10 cellular contexts compared by ENCODE assay signal in the genomic region with DNA sequence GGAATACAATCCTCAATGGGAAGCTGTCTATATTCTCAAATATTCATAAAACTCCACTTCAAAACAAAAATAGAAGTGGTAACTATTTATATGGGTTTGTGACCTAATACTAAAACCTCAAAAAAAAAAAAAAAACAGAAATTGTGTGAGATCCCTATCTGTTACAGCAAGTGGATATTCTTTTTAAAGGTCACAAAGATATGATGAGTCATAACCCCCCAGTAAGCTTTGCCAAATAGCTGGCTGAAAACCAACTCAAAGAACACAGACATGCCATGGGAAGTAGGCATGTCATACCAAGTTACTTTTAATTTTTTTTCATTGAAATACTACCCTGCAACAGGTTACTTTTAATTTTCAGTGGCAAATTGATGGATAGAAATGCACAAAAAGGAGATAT.
DNase-seq lines count a peak whose midpoint lies in the region; ATAC-seq, FAIRE-seq and TF ChIP-seq lines count a peak whose summit lies in the region.
"Had no signal": no experiment of that assay in that cellular context is flagged by ENCODE, and none has a peak within 500 bp of the region (broad histone marks: within the 10 kb centered on the region; RNA-seq: fewer than 3 reads in every experiment).

No MANE protein-coding gene starts in this region.

- no peak overlapping the region for H2AFZ ChIP-seq in endothelial cell of umbilical vein (ENCODE audit: low read depth, low read length)

- no peak overlapping the region for H3K4me2 ChIP-seq in endothelial cell of umbilical vein (ENCODE audit: insufficient read depth, low read length)

- TF ChIP-seq CTCF in endothelial cell of umbilical vein (IDR thresholded peaks at IDR 0.05; ENCODE audit: extremely low read depth in 1 of 2, insufficient read depth in 1 of 2, low read depth in 1 of 2, low read length in 2 of 2) (no peak), kidney (IDR thresholded peaks at IDR 0.05; ENCODE audit: borderline replicate concordance, extremely low read depth, insufficient read depth) (no peak)

- ATAC-seq in activated T-cell treated with anti-CD3 and anti-CD28 coated beads, Interleukin-2, amount 50 U/mL, for 72 hours (replicated peaks in 1 of 2): peak; percentile 69 to 77
- peak; percentile 83 for ATAC-seq in stimulated activated naive CD8-positive, alpha-beta T cell treated with anti-CD3 and anti-CD28 coated beads, Interleukin-15, amount 100 ng/mL, for 72 hours

- no peaks in the 10 kb centered on the region for H3K27me3 ChIP-seq in endothelial cell of umbilical vein (ENCODE audit: control insufficient read depth in 2 of 2, insufficient read depth in 2 of 2, low read length in 2 of 2)

- peak overlapping the region; percentile 40 to 80 for H3K4me3 Mint-ChIP-seq in activated T-cell treated with anti-CD3 and anti-CD28 coated beads, Interleukin-2, amount 50 U/mL, for 72 hours
- peak overlapping the region; percentile 59 to 72 for H3K4me3 Mint-ChIP-seq in stimulated activated naive CD8-positive, alpha-beta T cell treated with anti-CD3 and anti-CD28 coated beads, Interleukin-15, amount 100 ng/mL, for 72 hours

- POLR2A ChIA-PET in endothelial cell of umbilical vein (lab: Charles Lee): no interaction called here

- no peak for FAIRE-seq in endothelial cell of umbilical vein (lab: Jason Lieb, UNC)
- no peak for FAIRE-seq in kidney (lab: Jason Lieb, UNC)

- H3K4me3 ChIP-seq in endothelial cell of umbilical vein (replicated peaks in 1 of 3; ENCODE audit: insufficient read depth in 1 of 3, low read depth in 1 of 3, low read length in 3 of 3): no peak overlapping the region
- H3K4me3 ChIP-seq in kidney (ENCODE audit: low read length in 2 of 2): no peak overlapping the region

- no peaks in the 10 kb centered on the region for H3K27me3 Mint-ChIP-seq in activated T-cell treated with anti-CD3 and anti-CD28 coated beads, Interleukin-2, amount 50 U/mL, for 72 hours (ENCODE audit: low read depth)
- H3K27me3 Mint-ChIP-seq in stimulated activated naive CD8-positive, alpha-beta T cell treated with anti-CD3 and anti-CD28 coated beads, Interleukin-15, amount 100 ng/mL, for 72 hours: no peaks in the 10 kb centered on the region

- CTCF ChIA-PET in endothelial cell of umbilical vein (lab: Charles Lee): no interaction called here

- TF ChIP-seq POLR2A in endothelial cell of umbilical vein (IDR thresholded peaks at IDR 0.05; ENCODE audit: low read depth, low read length): no peak

- H3K9me3 ChIP-seq in endothelial cell of umbilical vein (replicated peaks; ENCODE audit: control insufficient read depth, insufficient read depth, low read length): no peaks in the 10 kb centered on the region
- H3K9me3 ChIP-seq in kidney (ENCODE audit: control insufficient read depth in 1 of 2, low read length in 2 of 2): no peaks in the 10 kb centered on the region

- H4K20me1 ChIP-seq in endothelial cell of umbilical vein (replicated peaks; ENCODE audit: control insufficient read depth, extremely low read depth, insufficient read depth, low read length): no peaks in the 10 kb centered on the region

- H3K36me3 ChIP-seq in endothelial cell of umbilical vein (ENCODE audit: control insufficient read depth in 2 of 2, extremely low read depth in 1 of 2, insufficient read depth in 2 of 2, low read length in 2 of 2): no peaks in the 10 kb centered on the region
- no peaks in the 10 kb centered on the region for H3K36me3 ChIP-seq in kidney (ENCODE audit: control insufficient read depth in 1 of 2, insufficient read depth in 2 of 2, low read length in 2 of 2)

- peak in 1 of 2 donors; percentile 31 for DNase-seq in activated T-cell treated with anti-CD3 and anti-CD28 coated beads, Interleukin-2, amount 50 U/mL, for 72 hours
- no peak for DNase-seq in activated T-cell treated with anti-CD3 and anti-CD28 coated beads, Interleukin-2, amount 50 U/mL, for 48 hours
- DNase-seq in RKO (ENCODE audit: low spot score) (peak; percentile 44), endothelial cell of umbilical vein (ENCODE audit: low read depth, low spot score) (peak; percentile 66), SW 1271 (lab: John Stamatoyannopoulos, UW) (no peak), NCI-H526 (lab: John Stamatoyannopoulos, UW) (no peak), kidney (no peak)
- DNase-seq in stimulated activated naive CD8-positive, alpha-beta T cell treated with anti-CD3 and anti-CD28 coated beads, Interleukin-15, amount 100 ng/mL, for 72 hours: no peak
- DNase-seq: COR-L47, KG1 had no signal

- intact Hi-C loops in endothelial cell of umbilical vein (cut with micrococcal nuclease): no loop called here
- intact Hi-C loops in kidney (cut with DNase I): no loop called here

- H3K36me3 Mint-ChIP-seq in activated T-cell treated with anti-CD3 and anti-CD28 coated beads, Interleukin-2, amount 50 U/mL, for 72 hours (ENCODE audit: insufficient read depth in 2 of 2): peaks cover 6 to 26% of the 10 kb centered on the region in 2 donors

- H3K9me3 Mint-ChIP-seq in activated T-cell treated with anti-CD3 and anti-CD28 coated beads, Interleukin-2, amount 50 U/mL, for 72 hours: peaks cover 0 to 2% of the 10 kb centered on the region in 2 donors
- H3K9me3 Mint-ChIP-seq in stimulated activated naive CD8-positive, alpha-beta T cell treated with anti-CD3 and anti-CD28 coated beads, Interleukin-15, amount 100 ng/mL, for 72 hours: peaks cover 0 to 4% of the 10 kb centered on the region in 2 donors

- no peak overlapping the region for H3K27ac ChIP-seq in endothelial cell of umbilical vein (ENCODE audit: insufficient read depth, low read depth, low read length)
- no peak overlapping the region for H3K27ac ChIP-seq in kidney (ENCODE audit: low read depth in 2 of 2, low read length in 2 of 2)

- peaks cover 8% of the 10 kb centered on the region for H3K4me1 ChIP-seq in endothelial cell of umbilical vein (ENCODE audit: control insufficient read depth, extremely low read depth, insufficient read depth, low read length)
- peaks cover 0 to 6% of the 10 kb centered on the region in 2 donors for H3K4me1 ChIP-seq in kidney (ENCODE audit: control insufficient read depth in 1 of 2, insufficient read depth in 1 of 2, low read depth in 1 of 2, low read length in 2 of 2)

- H3K27ac Mint-ChIP-seq in activated T-cell treated with anti-CD3 and anti-CD28 coated beads, Interleukin-2, amount 50 U/mL, for 72 hours: peak overlapping the region; percentile 94
- H3K27ac Mint-ChIP-seq in stimulated activated naive CD8-positive, alpha-beta T cell treated with anti-CD3 and anti-CD28 coated beads, Interleukin-15, amount 100 ng/mL, for 72 hours: peak overlapping the region in 1 of 2 donors; percentile 64

- H3K4me1 Mint-ChIP-seq in activated T-cell treated with anti-CD3 and anti-CD28 coated beads, Interleukin-2, amount 50 U/mL, for 72 hours (ENCODE audit: low read depth): peaks cover 77% of the 10 kb centered on the region
- H3K4me1 Mint-ChIP-seq in stimulated activated naive CD8-positive, alpha-beta T cell treated with anti-CD3 and anti-CD28 coated beads, Interleukin-15, amount 100 ng/mL, for 72 hours: peaks cover 86% of the 10 kb centered on the region

- H3K9ac ChIP-seq in endothelial cell of umbilical vein (replicated peaks; ENCODE audit: extremely low read depth, insufficient read depth, low read length) (no peak overlapping the region), kidney (ENCODE audit: low read length in 2 of 2) (no peak overlapping the region)

- no peaks in the 10 kb centered on the region for H3K9me1 ChIP-seq in endothelial cell of umbilical vein (replicated peaks; ENCODE audit: control insufficient read depth, extremely low read depth, insufficient read depth, low read length)

- no TSS peak for BruUV-seq in endothelial cell of umbilical vein (replicated peaks; lab: Mats Ljungman, UMichigan)

- dilution Hi-C loops in endothelial cell of umbilical vein (cut with MboI; ENCODE audit: extremely low pct_ligation_motif_present, low sequenced_read_pairs): no loop called here

- H3K79me2 ChIP-seq in endothelial cell of umbilical vein (ENCODE audit: control insufficient read depth, insufficient read depth, low read length): no peaks in the 10 kb centered on the region

TF ChIP-seq in endothelial cell of umbilical vein, 7 proteins besides CTCF, POLR2A, EP300 and RAD21:
- TF ChIP-seq GATA2 (IDR thresholded peaks at IDR 0.05; ENCODE audit: insufficient read depth, insufficient read length, low read depth, low read length) (peak; percentile 30), FOS (IDR thresholded peaks at IDR 0.05; ENCODE audit: borderline replicate concordance, insufficient read depth, low read length) (peak; percentile 38), JUN (IDR thresholded peaks at IDR 0.05; ENCODE audit: borderline replicate concordance, insufficient read depth, insufficient read length, low read depth) (peak; percentile 72), EZH2 (IDR thresholded peaks at IDR 0.05; ENCODE audit: borderline replicate concordance, low read depth, low read length, severe bottlenecking) (no peak)

Comparison
In these comparisons a context has a peak if more than half of its experiments do, and no peak if none do; other contexts are left out.
1. DNase-seq: peak in RKO (single experiment) and endothelial cell of umbilical vein (single experiment); none in activated T-cell treated with anti-CD3 and anti-CD28 coated beads, Interleukin-2, amount 50 U/mL, for 48 hours (0 of 2), stimulated activated naive CD8-positive, alpha-beta T cell treated with anti-CD3 and anti-CD28 coated beads, Interleukin-15, amount 100 ng/mL, for 72 hours (0 of 2), SW 1271 (0 of 2), NCI-H526 (0 of 2) and kidney (single experiment).